Comparison of ENCODE assay signal across 18 cellular contexts in the genomic region with DNA sequence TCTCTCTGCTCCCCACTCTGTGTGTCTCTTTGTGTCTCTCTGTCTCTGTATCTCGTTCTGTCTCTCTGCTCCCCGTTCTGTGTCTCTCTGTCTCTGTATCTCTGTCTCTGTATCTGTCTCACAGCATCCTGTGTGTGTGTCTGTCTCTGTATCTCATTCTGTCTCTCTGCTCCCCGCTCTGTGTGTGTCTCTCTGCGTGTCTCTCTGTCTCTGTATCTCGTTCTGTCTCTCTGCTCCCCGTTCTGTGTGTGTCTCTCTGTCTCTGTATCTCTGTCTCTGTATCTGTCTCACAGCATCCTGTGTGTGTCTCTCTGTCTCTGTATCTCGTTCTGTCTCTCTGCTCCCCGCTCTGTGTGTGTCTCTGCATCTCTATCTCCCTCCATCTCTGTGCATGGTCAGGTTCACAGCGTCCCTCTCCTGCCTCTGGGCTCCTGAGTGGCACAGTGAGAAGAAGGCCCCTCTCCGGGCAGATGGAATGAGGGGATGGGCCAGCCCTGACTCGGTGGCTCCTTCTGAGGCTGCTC. TPM values are rescaled to one million over a fixed set of nuclear protein-coding genes. Genes with fewer than 3 reads are reported as not detected.
A peak's percentile ranks its signal among the peaks of the same experiment; 100 is the strongest.
DNase-seq lines count a peak whose midpoint lies in the region; ATAC-seq and TF ChIP-seq lines count a peak whose summit lies in the region.
"Had no signal": no experiment of that assay in that cellular context is flagged by ENCODE, and none has a peak within 500 bp of the region (broad histone marks: within the 10 kb centered on the region; RNA-seq: fewer than 3 reads in every experiment).

No MANE protein-coding gene starts in this region.

- H3K79me1 ChIP-seq in neuronal stem cell (ENCODE audit: low read depth, low read length), result no peaks in the 10 kb centered on the region

- H3K9me3 ChIP-seq in mammary epithelial cell (replicated peaks; ENCODE audit: insufficient read depth, low read length) (no peaks in the 10 kb centered on the region), neuronal stem cell (replicated peaks in 1 of 2; ENCODE audit: control insufficient read depth in 2 of 2, insufficient read depth in 1 of 2, low read depth in 1 of 2, low read length in 2 of 2) (no peaks in the 10 kb centered on the region), transverse colon (no peaks in the 10 kb centered on the region)
- H3K9me3 ChIP-seq: ovary had no signal

- intact Hi-C loops in activated naive CD4-positive, alpha-beta T cell treated with anti-CD3 and anti-CD28 coated beads for 36 hours (cut with micrococcal nuclease), result no loop called here
- intact Hi-C loops in mammary epithelial cell (cut with micrococcal nuclease) (loop anchor here (2.0 kb wide), 1 partner anchor 22 kb away; no protein-coding TSS in a partner anchor), transverse colon (cut with DNase I; ENCODE audit: low total_unique reads) (no loop called here)

- H2AK5ac ChIP-seq in neuronal stem cell (ENCODE audit: low read depth, low read length), result peak overlapping the region; percentile 87

- H3K36me3 ChIP-seq in mammary epithelial cell (ENCODE audit: insufficient read depth, low read length) (no peaks in the 10 kb centered on the region), neuronal stem cell (replicated peaks in 1 of 2; ENCODE audit: control insufficient read depth in 2 of 2, insufficient read depth in 2 of 2, low read length in 2 of 2) (no peaks in the 10 kb centered on the region), transverse colon (no peaks in the 10 kb centered on the region)
- H3K36me3 ChIP-seq: ovary had no signal

- H2BK15ac ChIP-seq in neuronal stem cell (ENCODE audit: low read length), result peak overlapping the region; percentile 91

- dilution Hi-C loops in mammary epithelial cell (cut with HindIII; ENCODE audit: low sequenced_read_pairs), result no loop called here

- H3K4me2 ChIP-seq in mammary epithelial cell (ENCODE audit: insufficient read depth, low read depth, low read length), result peak overlapping the region; percentile 50
- no peak overlapping the region for H3K4me2 ChIP-seq in neuronal stem cell (ENCODE audit: insufficient read depth, low read length, poor library complexity, severe bottlenecking)

- H2BK5ac ChIP-seq in neuronal stem cell (ENCODE audit: low read length), result no peak overlapping the region

- H3K36me3 Mint-ChIP-seq in activated naive CD4-positive, alpha-beta T cell treated with anti-CD3 and anti-CD28 coated beads, Interleukin-2, amount 50 U/mL, for 72 hours, result no peaks in the 10 kb centered on the region
- no peaks in the 10 kb centered on the region for H3K36me3 Mint-ChIP-seq in activated naive CD4-positive, alpha-beta T cell treated with anti-CD3 and anti-CD28 coated beads for 36 hours (ENCODE audit: low read depth)

- no peak overlapping the region for H3K14ac ChIP-seq in neuronal stem cell (ENCODE audit: low read length)

- no peak overlapping the region for H3K9ac ChIP-seq in mammary epithelial cell (ENCODE audit: insufficient read depth, low read length)
- peak overlapping the region; percentile 73 for H3K9ac ChIP-seq in neuronal stem cell (ENCODE audit: low read depth, low read length, poor library complexity)

- H3K79me2 ChIP-seq in mammary epithelial cell (ENCODE audit: insufficient read depth, low read length), result no peaks in the 10 kb centered on the region

- BruUV-seq in mammary epithelial cell (replicated peaks; lab: Mats Ljungman, UMichigan), result no TSS peak

- H3K27me3 Mint-ChIP-seq in activated naive CD4-positive, alpha-beta T cell treated with anti-CD3 and anti-CD28 coated beads for 36 hours (ENCODE audit: low read depth), result no peaks in the 10 kb centered on the region

- peak overlapping the region; percentile 66 for H3K23ac ChIP-seq in neuronal stem cell (ENCODE audit: low read depth, low read length, poor library complexity)

- H3K4ac ChIP-seq in neuronal stem cell (ENCODE audit: low read length), result no peak overlapping the region

- CTCF ChIA-PET in activated naive CD4-positive, alpha-beta T cell treated with anti-CD3 and anti-CD28 coated beads for 36 hours (lab: Charles Lee), result no interaction called here
- CTCF ChIA-PET in mammary epithelial cell (lab: Charles Lee; ENCODE audit: low non-redundant PET), result interaction anchor here (0.6 kb wide), 1 partner anchor 102 kb away, joined by 3 read pairs; no protein-coding TSS in a partner anchor

- TF ChIP-seq CTCF in mammary epithelial cell (conservative IDR thresholded peaks at IDR 0.05 in 1 of 2, IDR thresholded peaks at IDR 0.05 in 1 of 2; ENCODE audit: extremely low read depth in 1 of 2, insufficient read depth in 1 of 2, low read depth in 1 of 2, low read length in 2 of 2) (no peak), transverse colon (IDR thresholded peaks at IDR 0.05) (no peak), GM10266 (IDR thresholded peaks at IDR 0.05; ENCODE audit: control insufficient read depth, insufficient read depth, low read depth, missing control alignments) (no peak)

- 60% methylated on average over 5 of the region's 11 CpGs for WGBS in mammary epithelial cell (ENCODE audit: low coverage, missing lambda C conversion rate)
- no CpG with 5 or more reads among the region's 11 CpGs for WGBS in neuronal stem cell (ENCODE audit: extremely low coverage in 2 of 2, insufficient read length in 2 of 2, insufficient replicate concordance in 1 of 2), 2 donors
- WGBS in transverse colon (ENCODE audit: low coverage in 1 of 2), 2 donors, result 65 to 75% methylated on average over 8 to 11 of the region's 11 CpGs

- no peak for ATAC-seq in activated naive CD4-positive, alpha-beta T cell treated with anti-CD3 and anti-CD28 coated beads, Interleukin-2, amount 50 U/mL, for 72 hours

- H3K4me1 Mint-ChIP-seq in activated naive CD4-positive, alpha-beta T cell treated with anti-CD3 and anti-CD28 coated beads for 36 hours (ENCODE audit: low read depth), result no peaks in the 10 kb centered on the region

- H2BK12ac ChIP-seq in neuronal stem cell (ENCODE audit: low read length), result peak overlapping the region; percentile 86

- TF ChIP-seq POLR2A in transverse colon (IDR thresholded peaks at IDR 0.05), result no peak

- H3K27ac ChIP-seq in mammary epithelial cell (ENCODE audit: insufficient read depth, low read depth, low read length), result no peak overlapping the region
- no peak overlapping the region for H3K27ac ChIP-seq in neuronal stem cell (replicated peaks; ENCODE audit: low read length)
- H3K27ac ChIP-seq in transverse colon, result peak overlapping the region; percentile 47 to 68 (median 60)

- DNase-seq in activated naive CD4-positive, alpha-beta T cell treated with anti-CD3 and anti-CD28 coated beads, Interleukin-2, amount 50 U/mL, for 72 hours (ENCODE audit: low spot score in 2 of 2), result no peak
- no peak for DNase-seq in activated naive CD4-positive, alpha-beta T cell treated with anti-CD3 and anti-CD28 coated beads for 36 hours
- DNase-seq in mammary epithelial cell, result no peak
- no peak for DNase-seq in neuronal stem cell (ENCODE audit: low spot score)
- no peak for DNase-seq in transverse colon
- no peak for DNase-seq in NCI-H446 (lab: John Stamatoyannopoulos, UW)
- no peak for DNase-seq in NCI-H2107 treated with DMSO at 0.1 percent for 48 hours (lab: John Stamatoyannopoulos, UW; ENCODE audit: unreplicated experiment)
- no peak for DNase-seq in GM10266 (ENCODE audit: extremely low spot score)
- DNase-seq: 8988T; activated T-cell treated with anti-CD3 and anti-CD28 coated beads, Interleukin-2, amount 50 U/mL, for 48 hours; GDM1; NCI-H1092 treated with DMSO at 0.1 percent for 48 hours; NCI-H2227 treated with DMSO at 0.1 percent for 48 hours; stimulated activated CD4-positive, alpha-beta T cell treated with anti-CD3 and anti-CD28 coated beads, Interleukin-2, amount 100 ng/mL, for 24 hours; T-helper 1 cell had no signal

- H3K27me3 ChIP-seq in mammary epithelial cell (ENCODE audit: insufficient read depth, low read length), result no peaks in the 10 kb centered on the region
- H3K27me3 ChIP-seq in neuronal stem cell (ENCODE audit: control insufficient read depth in 3 of 3, insufficient read depth in 3 of 3, low read depth in 1 of 3, low read length in 3 of 3), result peaks cover 0 to 28% (median 0%) of the 10 kb centered on the region in 3 experiments
- H3K27me3 ChIP-seq in transverse colon, result no peaks in the 10 kb centered on the region
- H3K27me3 ChIP-seq: ovary had no signal

- TF ChIP-seq EP300 in transverse colon (IDR thresholded peaks at IDR 0.05; ENCODE audit: low read depth), result no peak

- in situ Hi-C loops in mammary epithelial cell (cut with MboI; ENCODE audit: low sequenced_read_pairs in 2 of 2) (no loop called here), transverse colon (cut with MboI; ENCODE audit: low pct_ligation_motif_present in 1 of 4, low pct_unique_long_range_greater_than_20kb in 1 of 4, low sequenced_read_pairs in 3 of 4) (no loop called here)

- no peaks in the 10 kb centered on the region for H3K9me3 Mint-ChIP-seq in activated naive CD4-positive, alpha-beta T cell treated with anti-CD3 and anti-CD28 coated beads, Interleukin-2, amount 50 U/mL, for 72 hours
- H3K9me3 Mint-ChIP-seq in activated naive CD4-positive, alpha-beta T cell treated with anti-CD3 and anti-CD28 coated beads for 36 hours, result no peaks in the 10 kb centered on the region

- H2AFZ ChIP-seq in mammary epithelial cell (ENCODE audit: low read depth, low read length), result peak overlapping the region; percentile 78
- H2AFZ ChIP-seq in neuronal stem cell (ENCODE audit: low read length), result peak overlapping the region; percentile 37

- peaks cover 24% of the 10 kb centered on the region for H3K4me1 ChIP-seq in mammary epithelial cell (ENCODE audit: insufficient read depth, low read length)
- H3K4me1 ChIP-seq in neuronal stem cell (ENCODE audit: control insufficient read depth in 2 of 2, insufficient read depth in 1 of 2, low read depth in 1 of 2, low read length in 2 of 2), result peaks cover 0 to 28% of the 10 kb centered on the region in 2 donors
- H3K4me1 ChIP-seq in transverse colon, result peaks cover 5 to 19% (median 12%) of the 10 kb centered on the region in 4 donors

- no peak overlapping the region for H4K8ac ChIP-seq in neuronal stem cell (ENCODE audit: low read depth, low read length)

- peak overlapping the region; percentile 92 for H3K18ac ChIP-seq in neuronal stem cell (ENCODE audit: low read length)

- H4K91ac ChIP-seq in neuronal stem cell (ENCODE audit: low read depth, low read length, poor library complexity), result no peak overlapping the region

- peak overlapping the region; percentile 31 to 54 for H3K27ac Mint-ChIP-seq in activated naive CD4-positive, alpha-beta T cell treated with anti-CD3 and anti-CD28 coated beads, Interleukin-2, amount 50 U/mL, for 72 hours
- no peak overlapping the region for H3K27ac Mint-ChIP-seq in activated naive CD4-positive, alpha-beta T cell treated with anti-CD3 and anti-CD28 coated beads for 36 hours

- H3K4me3 ChIP-seq in mammary epithelial cell (replicated peaks in 1 of 3; ENCODE audit: insufficient read depth in 1 of 3, low read depth in 2 of 3, low read length in 3 of 3), result no peak overlapping the region
- no peak overlapping the region for H3K4me3 ChIP-seq in neuronal stem cell (ENCODE audit: low read length in 2 of 2)
- H3K4me3 ChIP-seq in transverse colon, result no peak overlapping the region
- H3K4me3 ChIP-seq: dorsolateral prefrontal cortex, ovary had no signal

- H4K20me1 ChIP-seq in mammary epithelial cell (ENCODE audit: insufficient read depth, low read length), result no peaks in the 10 kb centered on the region

- no peak overlapping the region for H2BK120ac ChIP-seq in neuronal stem cell (ENCODE audit: low read depth, low read length)

- no peak overlapping the region for H3K4me3 Mint-ChIP-seq in activated naive CD4-positive, alpha-beta T cell treated with anti-CD3 and anti-CD28 coated beads for 36 hours

RNA-seq across cellular contexts. Expression of a gene that starts 38.9 kb away (rescaled TPM):
- total RNA-seq in activated naive CD4-positive, alpha-beta T cell treated with anti-CD3 and anti-CD28 coated beads, Interleukin-2, amount 50 U/mL, for 72 hours, result not detected
- total RNA-seq in activated naive CD4-positive, alpha-beta T cell treated with anti-CD3 and anti-CD28 coated beads for 36 hours, result not detected
- total RNA-seq in mammary epithelial cell (not detected), transverse colon (under 1 TPM in 1 of 4 donors, not detected in 3; 0.79 TPM)
- not detected for polyA plus RNA-seq in mammary epithelial cell
- polyA minus RNA-seq in mammary epithelial cell, result not detected
- polyA plus RNA-seq in neuronal stem cell (2013, experiment 1 of 2), result 0.45 TPM
- polyA plus RNA-seq in neuronal stem cell (2013, experiment 2 of 2), result 0.51 TPM
- total RNA-seq: PC-3 had no signal

Comparison
In these comparisons a context has a peak if more than half of its experiments do, and no peak if none do; other contexts are left out.
1. H3K27ac ChIP-seq: peak in transverse colon (4 of 4); none in mammary epithelial cell (single experiment) and neuronal stem cell (single experiment).